In the genomic region with DNA sequence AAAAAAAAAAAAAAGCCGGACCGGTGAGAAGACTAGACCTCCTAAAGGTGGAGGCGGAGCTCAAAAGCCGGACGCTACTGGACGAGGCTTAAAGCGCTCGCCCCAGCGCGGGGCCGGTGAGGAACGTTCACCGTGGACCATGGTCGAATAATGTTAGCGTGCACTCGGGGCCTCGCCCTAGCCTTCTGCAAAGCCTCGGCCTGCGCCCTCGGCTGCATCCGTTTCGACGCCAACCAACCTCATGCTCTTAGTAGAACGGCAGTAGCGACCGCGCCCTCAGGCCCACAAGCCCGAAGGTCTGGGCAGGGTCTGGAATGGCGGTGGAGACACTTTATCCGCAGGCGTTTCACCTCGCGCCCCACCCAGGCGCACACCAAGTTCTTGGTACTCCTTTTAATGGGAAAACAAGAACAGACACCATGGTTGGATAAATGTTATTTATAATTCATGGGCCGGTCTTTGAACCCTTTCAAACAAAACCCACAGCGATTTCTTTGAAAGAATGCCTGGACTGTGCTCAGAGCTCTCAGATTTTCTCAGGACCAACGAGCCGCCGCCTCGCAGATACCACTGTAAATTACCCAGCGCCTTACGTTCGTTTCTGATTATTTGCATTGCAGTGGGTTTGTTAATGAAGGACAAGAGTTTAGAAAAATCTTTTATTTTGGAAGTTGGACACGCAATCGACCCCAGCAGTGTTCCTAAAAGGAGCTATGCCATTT, we compare ENCODE assay signal across 9 cellular contexts. TPM values are rescaled to one million over a fixed set of nuclear protein-coding genes. Genes with fewer than 3 reads are reported as not detected.
DNase-seq lines count a peak whose midpoint lies in the region; ATAC-seq and TF ChIP-seq lines count a peak whose summit lies in the region.
"Had no signal": no experiment of that assay in that cellular context is flagged by ENCODE, and none has a peak within 500 bp of the region (broad histone marks: within the 10 kb centered on the region; RNA-seq: fewer than 3 reads in every experiment).

No MANE protein-coding gene starts in this region.

- H3K4me1 Mint-ChIP-seq in MCF 10A (ENCODE audit: insufficient read depth, unreplicated experiment) (no peaks in the 10 kb centered on the region), WTC11 (peaks cover 40% of the 10 kb centered on the region)

- H3K36me3 Mint-ChIP-seq in MCF 10A (ENCODE audit: insufficient read depth, unreplicated experiment) (no peaks in the 10 kb centered on the region), WTC11 (no peaks in the 10 kb centered on the region)

- peak overlapping the region; percentile 18 for H2AFZ ChIP-seq in mammary epithelial cell (ENCODE audit: low read depth, low read length)

- H3K4me3 Mint-ChIP-seq in MCF 10A (ENCODE audit: unreplicated experiment) (no peak overlapping the region), WTC11 (peak overlapping the region; percentile 73)

- H3K9me3 ChIP-seq in mammary epithelial cell (replicated peaks; ENCODE audit: insufficient read depth, low read length) (peaks cover 3% of the 10 kb centered on the region), iPS-18c (ENCODE audit: control insufficient read depth, insufficient read depth, low read length) (peaks cover 6% of the 10 kb centered on the region), vagina (no peaks in the 10 kb centered on the region), suprapubic skin (no peaks in the 10 kb centered on the region)

- H3K4me2 ChIP-seq in mammary epithelial cell (ENCODE audit: insufficient read depth, low read depth, low read length) = peak overlapping the region; percentile 56

- TF ChIP-seq EP300 in suprapubic skin (IDR thresholded peaks at IDR 0.05) = no peak

- POLR2A ChIA-PET in MCF 10A (lab: Yijun Ruan, JAX) = no interaction called here
- POLR2A ChIA-PET in WTC11 (lab: Charles Lee) = interaction anchor here (0.5 to 2.5 kb wide), 8 partner anchors 11 to 1174 kb away, joined by 3 to 29 read pairs (median 4); no protein-coding TSS in a partner anchor

- H4K20me1 ChIP-seq in mammary epithelial cell (ENCODE audit: insufficient read depth, low read length) = peaks cover 2% of the 10 kb centered on the region

- H3K9me3 Mint-ChIP-seq in MCF 10A (ENCODE audit: unreplicated experiment) = no peaks in the 10 kb centered on the region
- H3K9me3 Mint-ChIP-seq in WTC11 = no peaks in the 10 kb centered on the region

- no TSS peak for BruUV-seq in mammary epithelial cell (replicated peaks; lab: Mats Ljungman, UMichigan)
- BruUV-seq in MCF 10A (replicated peaks; lab: Mats Ljungman, UMichigan) = no TSS peak

- no peak for TF ChIP-seq POLR2A in vagina (IDR thresholded peaks at IDR 0.05)
- TF ChIP-seq POLR2A in suprapubic skin (IDR thresholded peaks at IDR 0.05) = no peak

- 18% methylated on average over 34 of the region's 45 CpGs for WGBS in mammary epithelial cell (ENCODE audit: low coverage, missing lambda C conversion rate)
- WGBS in suprapubic skin = 14% methylated on average over 39 of the region's 45 CpGs

- no peak for TF ChIP-seq CTCF in mammary epithelial cell (conservative IDR thresholded peaks at IDR 0.05 in 1 of 2, IDR thresholded peaks at IDR 0.05 in 1 of 2; ENCODE audit: extremely low read depth in 1 of 2, insufficient read depth in 1 of 2, low read depth in 1 of 2, low read length in 2 of 2)
- TF ChIP-seq CTCF in MCF 10A (IDR thresholded peaks at IDR 0.05; ENCODE audit: unreplicated experiment) = no peak
- no peak for TF ChIP-seq CTCF in WTC11 (IDR thresholded peaks at IDR 0.05)
- no peak for TF ChIP-seq CTCF in vagina (IDR thresholded peaks at IDR 0.05)
- no peak for TF ChIP-seq CTCF in suprapubic skin (IDR thresholded peaks at IDR 0.05)

- dilution Hi-C loops in mammary epithelial cell (cut with HindIII; ENCODE audit: low sequenced_read_pairs) = no loop called here

- H3K27ac Mint-ChIP-seq in MCF 10A (ENCODE audit: low read depth, unreplicated experiment) (no peak overlapping the region), WTC11 (peak overlapping the region; percentile 66; the same call in 1 of the 2 replicates)

- H3K4me1 ChIP-seq in mammary epithelial cell (ENCODE audit: insufficient read depth, low read length) = peaks cover 22% of the 10 kb centered on the region
- peaks cover 36% of the 10 kb centered on the region for H3K4me1 ChIP-seq in vagina
- peaks cover 48% of the 10 kb centered on the region for H3K4me1 ChIP-seq in suprapubic skin

- DNase-seq in mammary epithelial cell (no peak), MCF 10A (ENCODE audit: unreplicated experiment) (no peak), WTC11 (ENCODE audit: low spot score) (peak; percentile 63), vagina (ENCODE audit: extremely low spot score in 2 of 2) (peak; percentile 61 to 78), NCI-H510A (lab: John Stamatoyannopoulos, UW) (no peak), suprapubic skin (ENCODE audit: low spot score in 2 of 2) (no peak)
- DNase-seq: T1000 had no signal

- no peaks in the 10 kb centered on the region for H3K79me2 ChIP-seq in mammary epithelial cell (ENCODE audit: insufficient read depth, low read length)

- peak; percentile 3; the same call in 1 of the 2 replicates for ATAC-seq in WTC11
- no peak for ATAC-seq in GM21717 (IDR thresholded peaks at IDR 0.05; ENCODE audit: unreplicated experiment)

- H3K9ac ChIP-seq in mammary epithelial cell (ENCODE audit: insufficient read depth, low read length) = no peak overlapping the region

- intact Hi-C loops in mammary epithelial cell (cut with micrococcal nuclease) (no loop called here), MCF 10A (cut with micrococcal nuclease) (no loop called here), vagina (cut with DNase I) (loop anchor here (10.0 kb wide), 1 partner anchor 140 kb away; no protein-coding TSS in a partner anchor)

- in situ Hi-C loops in mammary epithelial cell (cut with MboI; ENCODE audit: low sequenced_read_pairs in 2 of 2) = no loop called here

- CTCF ChIA-PET in mammary epithelial cell (lab: Charles Lee; ENCODE audit: low non-redundant PET) = no interaction called here
- CTCF ChIA-PET in MCF 10A (lab: Yijun Ruan, JAX) = no interaction called here
- CTCF ChIA-PET in WTC11 (lab: Charles Lee) = interaction anchor here (0.6 to 3.3 kb wide), 7 partner anchors 11 to 532 kb away, joined by 3 to 22 read pairs (median 4); no protein-coding TSS in a partner anchor

- H3K27me3 ChIP-seq in mammary epithelial cell (ENCODE audit: insufficient read depth, low read length) (peaks cover 42% of the 10 kb centered on the region), vagina (peaks cover 4% of the 10 kb centered on the region), suprapubic skin (peaks cover 75% of the 10 kb centered on the region)

- H3K36me3 ChIP-seq in mammary epithelial cell (ENCODE audit: insufficient read depth, low read length) (no peaks in the 10 kb centered on the region), vagina (no peaks in the 10 kb centered on the region), suprapubic skin (no peaks in the 10 kb centered on the region)

- peaks cover 23% of the 10 kb centered on the region for H3K27me3 Mint-ChIP-seq in MCF 10A (ENCODE audit: insufficient read depth, unreplicated experiment)
- H3K27me3 Mint-ChIP-seq in WTC11 (ENCODE audit: low read depth) = peaks cover 82% of the 10 kb centered on the region

- H3K4me3 ChIP-seq in mammary epithelial cell (replicated peaks in 1 of 3; ENCODE audit: insufficient read depth in 1 of 3, low read depth in 2 of 3, low read length in 3 of 3) (no peak overlapping the region), iPS-18c (ENCODE audit: insufficient read depth, low read depth, low read length) (peak overlapping the region; percentile 49), vagina (peak overlapping the region in 1 of 2 donors; percentile 42), suprapubic skin (no peak overlapping the region)

- H3K27ac ChIP-seq in mammary epithelial cell (ENCODE audit: insufficient read depth, low read depth, low read length) = no peak overlapping the region
- H3K27ac ChIP-seq in vagina = no peak overlapping the region
- no peak overlapping the region for H3K27ac ChIP-seq in suprapubic skin

TF ChIP-seq in WTC11, 78 proteins besides CTCF, POLR2A, EP300 and RAD21 (continues in another document):
- TF ChIP-seq, protein P1, sequence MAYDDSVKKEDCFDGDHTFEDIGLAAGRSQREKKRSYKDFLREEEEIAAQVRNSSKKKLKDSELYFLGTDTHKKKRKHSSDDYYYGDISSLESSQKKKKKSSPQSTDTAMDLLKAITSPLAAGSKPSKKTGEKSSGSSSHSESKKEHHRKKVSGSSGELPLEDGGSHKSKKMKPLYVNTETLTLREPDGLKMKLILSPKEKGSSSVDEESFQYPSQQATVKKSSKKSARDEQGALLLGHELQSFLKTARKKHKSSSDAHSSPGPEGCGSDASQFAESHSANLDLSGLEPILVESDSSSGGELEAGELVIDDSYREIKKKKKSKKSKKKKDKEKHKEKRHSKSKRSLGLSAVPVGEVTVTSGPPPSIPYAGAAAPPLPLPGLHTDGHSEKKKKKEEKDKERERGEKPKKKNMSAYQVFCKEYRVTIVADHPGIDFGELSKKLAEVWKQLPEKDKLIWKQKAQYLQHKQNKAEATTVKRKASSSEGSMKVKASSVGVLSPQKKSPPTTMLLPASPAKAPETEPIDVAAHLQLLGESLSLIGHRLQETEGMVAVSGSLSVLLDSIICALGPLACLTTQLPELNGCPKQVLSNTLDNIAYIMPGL (CRISPR knock-in tag; IDR thresholded peaks at IDR 0.05) = peak; percentile 56; the same call in 1 of the 2 replicates
- peak; percentile 89 for TF ChIP-seq NFE2L1 (CRISPR knock-in tag; IDR thresholded peaks at IDR 0.05)
- no peak for TF ChIP-seq PRRX2 (CRISPR knock-in tag; IDR thresholded peaks at IDR 0.05)
- no peak for TF ChIP-seq GRHL2 (CRISPR knock-in tag; IDR thresholded peaks at IDR 0.05; ENCODE audit: insufficient replicate concordance, severe bottlenecking)
- TF ChIP-seq FOXP1 (CRISPR knock-in tag; IDR thresholded peaks at IDR 0.05; ENCODE audit: borderline replicate concordance) = peak; percentile 93
- TF ChIP-seq, protein P2, sequence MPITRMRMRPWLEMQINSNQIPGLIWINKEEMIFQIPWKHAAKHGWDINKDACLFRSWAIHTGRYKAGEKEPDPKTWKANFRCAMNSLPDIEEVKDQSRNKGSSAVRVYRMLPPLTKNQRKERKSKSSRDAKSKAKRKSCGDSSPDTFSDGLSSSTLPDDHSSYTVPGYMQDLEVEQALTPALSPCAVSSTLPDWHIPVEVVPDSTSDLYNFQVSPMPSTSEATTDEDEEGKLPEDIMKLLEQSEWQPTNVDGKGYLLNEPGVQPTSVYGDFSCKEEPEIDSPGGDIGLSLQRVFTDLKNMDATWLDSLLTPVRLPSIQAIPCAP (CRISPR knock-in tag; IDR thresholded peaks at IDR 0.05) = peak; percentile 79; the same call in 1 of the 2 replicates

RNA-seq across cellular contexts. Expression of gene ISL2, which starts 1.3 kb away (rescaled TPM):
- total RNA-seq in mammary epithelial cell = not detected
- 0.02 TPM for polyA plus RNA-seq in mammary epithelial cell
- not detected for polyA minus RNA-seq in mammary epithelial cell
- total RNA-seq in MCF 10A (2022) = not detected in 2 replicates
- total RNA-seq in WTC11 (2021) = 0.18 to 0.37 TPM (median 0.24 TPM) in 3 replicates
- 2.0 TPM for total RNA-seq in vagina
- under 1 TPM in 1 of 4 donors, not detected in 3; 0.76 TPM for total RNA-seq in suprapubic skin

RNA-seq across cellular contexts. Expression of gene ETFA, which starts 24.0 kb away (rescaled TPM):
- total RNA-seq in mammary epithelial cell (100 to 1,000 TPM in 1 of 2 donors, 10 to 100 TPM in 1; 83.0 to 115 TPM), MCF 10A (2022) (133 and 164 TPM in 2 replicates), WTC11 (2021) (84.4 to 97.7 TPM (median 85.4 TPM) in 3 replicates), vagina (97.5 TPM), suprapubic skin (10 to 100 TPM; 63.6 to 90.1 (median 85.1) TPM)
- polyA plus RNA-seq in mammary epithelial cell = 141 TPM
- polyA minus RNA-seq in mammary epithelial cell = 116 TPM

Comparison
In these comparisons a context has a peak if more than half of its experiments do, and no peak if none do; other contexts are left out.
1. DNase-seq: peak in WTC11 (single experiment) and vagina (2 of 2); none in mammary epithelial cell (single experiment), MCF 10A (single experiment), NCI-H510A (single experiment) and suprapubic skin (0 of 2).